ENCODE assay signal across 1 cellular context in the genomic region with DNA sequence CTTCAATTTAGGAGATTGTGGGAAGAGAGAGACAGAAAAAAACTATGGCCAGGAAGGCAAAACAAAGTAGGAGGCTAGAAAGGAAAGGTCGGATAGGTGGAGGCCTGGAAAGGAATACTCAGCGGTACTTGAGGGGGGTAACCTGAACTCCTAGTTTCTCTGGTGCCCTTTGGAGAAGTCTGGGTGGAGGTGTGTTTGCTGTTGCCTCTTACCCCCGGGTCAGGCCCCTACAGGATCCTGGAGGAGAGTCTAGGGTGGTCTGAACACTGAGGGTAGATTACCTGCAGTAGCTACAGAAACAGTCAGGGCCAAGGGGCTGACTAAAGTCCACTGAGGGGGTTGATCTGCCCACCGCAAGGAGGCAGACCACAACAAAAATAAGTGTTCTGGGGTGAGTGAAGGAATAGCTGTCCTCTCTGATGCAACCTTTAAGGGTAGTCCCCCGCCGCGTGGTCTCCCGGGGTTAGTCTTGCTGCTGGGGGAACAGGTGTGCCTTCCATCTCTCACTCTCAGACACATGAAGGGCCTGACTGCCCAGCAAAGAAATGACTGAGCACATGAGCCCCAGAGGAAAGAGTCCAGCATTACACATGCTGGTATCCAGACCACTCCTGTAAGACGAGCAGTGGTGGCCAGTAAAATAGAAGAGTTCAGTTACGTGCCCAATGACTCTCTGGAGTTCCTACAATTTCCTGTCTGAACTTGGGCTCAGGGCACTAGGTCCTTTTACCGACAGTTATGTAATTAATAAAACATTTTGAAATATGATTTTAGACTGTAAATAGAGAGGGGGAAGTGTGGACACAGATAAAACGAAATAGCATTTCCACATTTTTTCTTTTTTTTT.
TF ChIP-seq lines count a peak whose summit lies in the region.

No MANE protein-coding gene starts in this region.

TF ChIP-seq in A549, 52 proteins besides CTCF, POLR2A, EP300 and RAD21 (continued from another document):
- TF ChIP-seq REST (IDR thresholded peaks at IDR 0.05) (no peak), EHMT2 (IDR thresholded peaks at IDR 0.05; ENCODE audit: low read depth) (no peak), MYC (IDR thresholded peaks at IDR 0.05; ENCODE audit: borderline replicate concordance, low read length) (no peak), HDAC2 (IDR thresholded peaks at IDR 0.05) (no peak), NR3C1 (IDR thresholded peaks at IDR 0.05) (no peak), FOXS1 (CRISPR knock-in tag; IDR thresholded peaks at IDR 0.05) (no peak), JUNB (IDR thresholded peaks at IDR 0.05) (no peak), MAFK (IDR thresholded peaks at IDR 0.05; ENCODE audit: partially characterized antibody) (no peak), SMC3 (IDR thresholded peaks at IDR 0.05) (no peak), BHLHE40 (IDR thresholded peaks at IDR 0.05; ENCODE audit: low read depth, low read length) (no peak), JUN (IDR thresholded peaks at IDR 0.05) (no peak)
- TF ChIP-seq, protein P1, sequence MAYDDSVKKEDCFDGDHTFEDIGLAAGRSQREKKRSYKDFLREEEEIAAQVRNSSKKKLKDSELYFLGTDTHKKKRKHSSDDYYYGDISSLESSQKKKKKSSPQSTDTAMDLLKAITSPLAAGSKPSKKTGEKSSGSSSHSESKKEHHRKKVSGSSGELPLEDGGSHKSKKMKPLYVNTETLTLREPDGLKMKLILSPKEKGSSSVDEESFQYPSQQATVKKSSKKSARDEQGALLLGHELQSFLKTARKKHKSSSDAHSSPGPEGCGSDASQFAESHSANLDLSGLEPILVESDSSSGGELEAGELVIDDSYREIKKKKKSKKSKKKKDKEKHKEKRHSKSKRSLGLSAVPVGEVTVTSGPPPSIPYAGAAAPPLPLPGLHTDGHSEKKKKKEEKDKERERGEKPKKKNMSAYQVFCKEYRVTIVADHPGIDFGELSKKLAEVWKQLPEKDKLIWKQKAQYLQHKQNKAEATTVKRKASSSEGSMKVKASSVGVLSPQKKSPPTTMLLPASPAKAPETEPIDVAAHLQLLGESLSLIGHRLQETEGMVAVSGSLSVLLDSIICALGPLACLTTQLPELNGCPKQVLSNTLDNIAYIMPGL (CRISPR knock-in tag; IDR thresholded peaks at IDR 0.05; ENCODE audit: borderline replicate concordance), result no peak
- TF ChIP-seq, protein P2, sequence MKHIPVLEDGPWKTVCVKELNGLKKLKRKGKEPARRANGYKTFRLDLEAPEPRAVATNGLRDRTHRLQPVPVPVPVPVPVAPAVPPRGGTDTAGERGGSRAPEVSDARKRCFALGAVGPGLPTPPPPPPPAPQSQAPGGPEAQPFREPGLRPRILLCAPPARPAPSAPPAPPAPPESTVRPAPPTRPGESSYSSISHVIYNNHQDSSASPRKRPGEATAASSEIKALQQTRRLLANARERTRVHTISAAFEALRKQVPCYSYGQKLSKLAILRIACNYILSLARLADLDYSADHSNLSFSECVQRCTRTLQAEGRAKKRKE (CRISPR knock-in tag; IDR thresholded peaks at IDR 0.05; ENCODE audit: low read depth), result no peak
